Comparison of ENCODE assay signal across 8 cellular contexts in genomic region chr15:70853855-70854668, GRCh38. TPM values are rescaled to one million over a fixed set of nuclear protein-coding genes. Genes with fewer than 3 reads are reported as not detected.
DNase-seq lines count a peak whose midpoint lies in the region; ATAC-seq and TF ChIP-seq lines count a peak whose summit lies in the region.

Gene LARP6 (minus strand): TSS chr15:70854157. CDS start chr15:70854088, 69 bp downstream.

- peak within 1 kb of the TSS; percentile 87 to 91 for H3K4me3 Mint-ChIP-seq in activated T-cell treated with anti-CD3 and anti-CD28 coated beads, Interleukin-2, amount 50 U/mL, for 72 hours
- H3K4me3 Mint-ChIP-seq in natural killer cell treated with Interleukin-12 subunit alpha and Interleukin-12 subunit beta and Interleukin-15 and Interleukin-18, amount 100 ng/mL, for 72 hours = peak within 1 kb of the TSS; percentile 80

- H3K27ac Mint-ChIP-seq in activated T-cell treated with anti-CD3 and anti-CD28 coated beads, Interleukin-2, amount 50 U/mL, for 72 hours = no peak within 1 kb of the TSS
- peak within 1 kb of the TSS in 1 of 2 donors; percentile 34 for H3K27ac Mint-ChIP-seq in natural killer cell treated with Interleukin-12 subunit alpha and Interleukin-12 subunit beta and Interleukin-15 and Interleukin-18, amount 100 ng/mL, for 72 hours

- H3K4me3 ChIP-seq in LNCaP clone FGC (ENCODE audit: low read depth, low read length) (peak within 1 kb of the TSS; percentile 56), foreskin fibroblast (ENCODE audit: low read depth in 1 of 2, low read length in 2 of 2) (peak within 1 kb of the TSS; percentile 62 to 92)

- H3K36me3 Mint-ChIP-seq in activated T-cell treated with anti-CD3 and anti-CD28 coated beads, Interleukin-2, amount 50 U/mL, for 72 hours (ENCODE audit: insufficient read depth in 2 of 2) = peaks cover 0 to 1% of the 10 kb centered on the region in 2 donors
- no peaks in the 10 kb centered on the region for H3K36me3 Mint-ChIP-seq in natural killer cell treated with Interleukin-12 subunit alpha and Interleukin-12 subunit beta and Interleukin-15 and Interleukin-18, amount 100 ng/mL, for 72 hours

- no peak for TF ChIP-seq POLR2A in GM18505 (IDR thresholded peaks at IDR 0.05; ENCODE audit: borderline replicate concordance, extremely low read depth, insufficient read depth, insufficient read length)

- TF ChIP-seq CTCF in LNCaP clone FGC (IDR thresholded peaks at IDR 0.05; ENCODE audit: control insufficient read depth, extremely low read depth, insufficient read depth) = no peak
- no peak for TF ChIP-seq CTCF in foreskin fibroblast (IDR thresholded peaks at IDR 0.05; ENCODE audit: low read depth, low read length)

- DNase-seq in Daoy (ENCODE audit: low read depth) = peak; percentile 65
- DNase-seq in LNCaP clone FGC (ENCODE audit: low read depth) = no peak
- DNase-seq in activated T-cell treated with anti-CD3 and anti-CD28 coated beads, Interleukin-2, amount 50 U/mL, for 72 hours = peak; percentile 32 to 34
- DNase-seq in foreskin fibroblast = peak in 1 of 2 donors; percentile 77
- DNase-seq in natural killer cell treated with Interleukin-12 subunit alpha and Interleukin-12 subunit beta and Interleukin-15 and Interleukin-18, amount 100 ng/mL, for 72 hours (ENCODE audit: low spot score) = no peak
- no peak for DNase-seq in ureter (ENCODE audit: low spot score)
- DNase-seq in DMS79 (lab: John Stamatoyannopoulos, UW) = no peak

- H3K9me3 Mint-ChIP-seq in activated T-cell treated with anti-CD3 and anti-CD28 coated beads, Interleukin-2, amount 50 U/mL, for 72 hours = no peaks in the 10 kb centered on the region
- no peaks in the 10 kb centered on the region for H3K9me3 Mint-ChIP-seq in natural killer cell treated with Interleukin-12 subunit alpha and Interleukin-12 subunit beta and Interleukin-15 and Interleukin-18, amount 100 ng/mL, for 72 hours

- ATAC-seq in activated T-cell treated with anti-CD3 and anti-CD28 coated beads, Interleukin-2, amount 50 U/mL, for 72 hours (replicated peaks in 1 of 2) = peak; percentile 74
- ATAC-seq in natural killer cell treated with Interleukin-12 subunit alpha and Interleukin-12 subunit beta and Interleukin-15 and Interleukin-18, amount 100 ng/mL, for 72 hours = peak; percentile 79 to 80
- no peak for ATAC-seq in GM18505 (IDR thresholded peaks at IDR 0.05; ENCODE audit: unreplicated experiment)

- peaks cover 5% of the 10 kb centered on the region for H3K4me1 Mint-ChIP-seq in activated T-cell treated with anti-CD3 and anti-CD28 coated beads, Interleukin-2, amount 50 U/mL, for 72 hours (ENCODE audit: low read depth)
- H3K4me1 Mint-ChIP-seq in natural killer cell treated with Interleukin-12 subunit alpha and Interleukin-12 subunit beta and Interleukin-15 and Interleukin-18, amount 100 ng/mL, for 72 hours (ENCODE audit: low read depth in 2 of 2) = peaks cover 0 to 5% of the 10 kb centered on the region in 2 donors

- peaks cover 71% of the 10 kb centered on the region for H3K27me3 Mint-ChIP-seq in activated T-cell treated with anti-CD3 and anti-CD28 coated beads, Interleukin-2, amount 50 U/mL, for 72 hours (ENCODE audit: low read depth)
- H3K27me3 Mint-ChIP-seq in natural killer cell treated with Interleukin-12 subunit alpha and Interleukin-12 subunit beta and Interleukin-15 and Interleukin-18, amount 100 ng/mL, for 72 hours = peaks cover 45 to 79% of the 10 kb centered on the region in 2 donors

RNA-seq across cellular contexts. Expression of gene LARP6, which starts in this region (rescaled TPM):
- 8.2 and 42.2 TPM in 2 replicates for total RNA-seq in Daoy (2014; rRNA removed; shearing (Covaris generic))
- total RNA-seq in activated T-cell treated with anti-CD3 and anti-CD28 coated beads, Interleukin-2, amount 50 U/mL, for 72 hours = under 1 TPM in 1 of 2 donors, not detected in 1; 0.74 TPM
- total RNA-seq in natural killer cell treated with Interleukin-12 subunit alpha and Interleukin-12 subunit beta and Interleukin-15 and Interleukin-18, amount 100 ng/mL, for 72 hours = not detected
- total RNA-seq in ureter = 19.1 TPM

Comparison
In these comparisons a context has a peak if more than half of its experiments do, and no peak if none do; other contexts are left out.
1. Peak in DNase-seq and ATAC-seq in activated T-cell treated with anti-CD3 and anti-CD28 coated beads, Interleukin-2, amount 50 U/mL, for 72 hours; RNA of the gene not detected or under 1 TPM.
2. Peak in ATAC-seq in natural killer cell treated with Interleukin-12 subunit alpha and Interleukin-12 subunit beta and Interleukin-15 and Interleukin-18, amount 100 ng/mL, for 72 hours; RNA of the gene not detected or under 1 TPM.